1 cellular context compared by ENCODE assay signal in the genomic region with DNA sequence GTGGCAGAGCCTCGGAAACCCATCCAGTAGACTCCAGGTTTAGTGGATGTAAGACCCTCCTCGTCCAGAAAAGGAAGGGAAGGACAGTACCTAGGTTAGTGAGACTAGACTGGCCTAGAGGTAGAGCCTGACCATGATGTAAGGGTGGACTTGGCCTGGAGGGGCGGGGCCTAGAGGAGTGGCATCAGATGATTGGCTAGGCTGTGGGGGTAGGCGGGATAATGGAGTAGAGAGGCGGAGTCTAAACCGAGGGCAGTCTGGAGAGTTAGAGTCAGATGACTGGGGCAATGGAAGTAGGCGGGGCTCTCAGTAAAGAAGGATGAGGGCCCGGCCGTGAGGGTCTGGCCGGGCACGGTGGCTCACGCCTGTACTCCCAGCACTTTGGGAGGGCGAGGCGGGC.
A peak's percentile ranks its signal among the peaks of the same experiment; 100 is the strongest.
TF ChIP-seq lines count a peak whose summit lies in the region.

No MANE protein-coding gene starts in this region.

TF ChIP-seq in K562, 482 proteins besides CTCF, POLR2A, EP300 and RAD21 (continued from another document):
- TF ChIP-seq HIVEP1 (CRISPR knock-in tag; IDR thresholded peaks at IDR 0.05): 0 out of 2 replicates have a peak, but pooled peaks have one; percentile 27
- TF ChIP-seq, protein P1, sequence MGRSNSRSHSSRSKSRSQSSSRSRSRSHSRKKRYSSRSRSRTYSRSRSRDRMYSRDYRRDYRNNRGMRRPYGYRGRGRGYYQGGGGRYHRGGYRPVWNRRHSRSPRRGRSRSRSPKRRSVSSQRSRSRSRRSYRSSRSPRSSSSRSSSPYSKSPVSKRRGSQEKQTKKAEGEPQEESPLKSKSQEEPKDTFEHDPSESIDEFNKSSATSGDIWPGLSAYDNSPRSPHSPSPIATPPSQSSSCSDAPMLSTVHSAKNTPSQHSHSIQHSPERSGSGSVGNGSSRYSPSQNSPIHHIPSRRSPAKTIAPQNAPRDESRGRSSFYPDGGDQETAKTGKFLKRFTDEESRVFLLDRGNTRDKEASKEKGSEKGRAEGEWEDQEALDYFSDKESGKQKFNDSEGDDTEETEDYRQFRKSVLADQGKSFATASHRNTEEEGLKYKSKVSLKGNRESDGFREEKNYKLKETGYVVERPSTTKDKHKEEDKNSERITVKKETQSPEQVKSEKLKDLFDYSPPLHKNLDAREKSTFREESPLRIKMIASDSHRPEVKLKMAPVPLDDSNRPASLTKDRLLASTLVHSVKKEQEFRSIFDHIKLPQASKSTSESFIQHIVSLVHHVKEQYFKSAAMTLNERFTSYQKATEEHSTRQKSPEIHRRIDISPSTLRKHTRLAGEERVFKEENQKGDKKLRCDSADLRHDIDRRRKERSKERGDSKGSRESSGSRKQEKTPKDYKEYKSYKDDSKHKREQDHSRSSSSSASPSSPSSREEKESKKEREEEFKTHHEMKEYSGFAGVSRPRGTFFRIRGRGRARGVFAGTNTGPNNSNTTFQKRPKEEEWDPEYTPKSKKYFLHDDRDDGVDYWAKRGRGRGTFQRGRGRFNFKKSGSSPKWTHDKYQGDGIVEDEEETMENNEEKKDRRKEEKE (IDR thresholded peaks at IDR 0.05; ENCODE audit: borderline replicate concordance in 1 of 2, control insufficient read depth in 1 of 2, low read depth in 2 of 2, low read length in 1 of 2): no peak
- TF ChIP-seq ATF7 (IDR thresholded peaks at IDR 0.05): peak; percentile 49
- no peak for TF ChIP-seq SMAD4 (CRISPR knock-in tag; conservative IDR thresholded peaks at IDR 0.05)
- no peak for TF ChIP-seq ZNF354B (CRISPR knock-in tag; IDR thresholded peaks at IDR 0.05)
- TF ChIP-seq, protein P2, sequence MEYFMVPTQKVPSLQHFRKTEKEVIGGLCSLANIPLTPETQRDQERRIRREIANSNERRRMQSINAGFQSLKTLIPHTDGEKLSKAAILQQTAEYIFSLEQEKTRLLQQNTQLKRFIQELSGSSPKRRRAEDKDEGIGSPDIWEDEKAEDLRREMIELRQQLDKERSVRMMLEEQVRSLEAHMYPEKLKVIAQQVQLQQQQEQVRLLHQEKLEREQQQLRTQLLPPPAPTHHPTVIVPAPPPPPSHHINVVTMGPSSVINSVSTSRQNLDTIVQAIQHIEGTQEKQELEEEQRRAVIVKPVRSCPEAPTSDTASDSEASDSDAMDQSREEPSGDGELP (CRISPR knock-in tag; IDR thresholded peaks at IDR 0.05; ENCODE audit: borderline replicate concordance): peak; percentile 18; the same call in 1 of the 2 replicates
- TF ChIP-seq MTF1 (CRISPR knock-in tag; IDR thresholded peaks at IDR 0.05; ENCODE audit: borderline replicate concordance): no peak
- peak; percentile 16; the same call in 1 of the 2 replicates for TF ChIP-seq JUND (IDR thresholded peaks at IDR 0.05; ENCODE audit: borderline replicate concordance, low read depth, low read length)
- no peak for TF ChIP-seq JUND (tag; IDR thresholded peaks at IDR 0.05; ENCODE audit: borderline replicate concordance, low read depth, low read length)
- TF ChIP-seq ZNF583 (CRISPR knock-in tag; IDR thresholded peaks at IDR 0.05): no peak
- TF ChIP-seq, protein P3, sequence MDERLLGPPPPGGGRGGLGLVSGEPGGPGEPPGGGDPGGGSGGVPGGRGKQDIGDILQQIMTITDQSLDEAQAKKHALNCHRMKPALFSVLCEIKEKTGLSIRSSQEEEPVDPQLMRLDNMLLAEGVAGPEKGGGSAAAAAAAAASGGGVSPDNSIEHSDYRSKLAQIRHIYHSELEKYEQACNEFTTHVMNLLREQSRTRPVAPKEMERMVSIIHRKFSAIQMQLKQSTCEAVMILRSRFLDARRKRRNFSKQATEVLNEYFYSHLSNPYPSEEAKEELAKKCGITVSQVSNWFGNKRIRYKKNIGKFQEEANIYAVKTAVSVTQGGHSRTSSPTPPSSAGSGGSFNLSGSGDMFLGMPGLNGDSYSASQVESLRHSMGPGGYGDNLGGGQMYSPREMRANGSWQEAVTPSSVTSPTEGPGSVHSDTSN (CRISPR knock-in tag; IDR thresholded peaks at IDR 0.05; ENCODE audit: low read depth): no peak
- TF ChIP-seq, protein P3 (tag; conservative IDR thresholded peaks at IDR 0.05; ENCODE audit: low read depth): no peak
- TF ChIP-seq, protein P4, sequence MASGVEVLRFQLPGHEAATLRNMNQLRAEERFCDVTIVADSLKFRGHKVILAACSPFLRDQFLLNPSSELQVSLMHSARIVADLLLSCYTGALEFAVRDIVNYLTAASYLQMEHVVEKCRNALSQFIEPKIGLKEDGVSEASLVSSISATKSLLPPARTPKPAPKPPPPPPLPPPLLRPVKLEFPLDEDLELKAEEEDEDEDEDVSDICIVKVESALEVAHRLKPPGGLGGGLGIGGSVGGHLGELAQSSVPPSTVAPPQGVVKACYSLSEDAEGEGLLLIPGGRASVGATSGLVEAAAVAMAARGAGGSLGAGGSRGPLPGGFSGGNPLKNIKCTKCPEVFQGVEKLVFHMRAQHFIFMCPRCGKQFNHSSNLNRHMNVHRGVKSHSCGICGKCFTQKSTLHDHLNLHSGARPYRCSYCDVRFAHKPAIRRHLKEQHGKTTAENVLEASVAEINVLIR (CRISPR knock-in tag; IDR thresholded peaks at IDR 0.05): no peak
- no peak for TF ChIP-seq ZNF695 (CRISPR knock-in tag; IDR thresholded peaks at IDR 0.05)
- peak; percentile 35; the same call in 1 of the 2 replicates for TF ChIP-seq RAD51 (IDR thresholded peaks at IDR 0.05; ENCODE audit: borderline replicate concordance, low read depth)
- TF ChIP-seq, protein P5, sequence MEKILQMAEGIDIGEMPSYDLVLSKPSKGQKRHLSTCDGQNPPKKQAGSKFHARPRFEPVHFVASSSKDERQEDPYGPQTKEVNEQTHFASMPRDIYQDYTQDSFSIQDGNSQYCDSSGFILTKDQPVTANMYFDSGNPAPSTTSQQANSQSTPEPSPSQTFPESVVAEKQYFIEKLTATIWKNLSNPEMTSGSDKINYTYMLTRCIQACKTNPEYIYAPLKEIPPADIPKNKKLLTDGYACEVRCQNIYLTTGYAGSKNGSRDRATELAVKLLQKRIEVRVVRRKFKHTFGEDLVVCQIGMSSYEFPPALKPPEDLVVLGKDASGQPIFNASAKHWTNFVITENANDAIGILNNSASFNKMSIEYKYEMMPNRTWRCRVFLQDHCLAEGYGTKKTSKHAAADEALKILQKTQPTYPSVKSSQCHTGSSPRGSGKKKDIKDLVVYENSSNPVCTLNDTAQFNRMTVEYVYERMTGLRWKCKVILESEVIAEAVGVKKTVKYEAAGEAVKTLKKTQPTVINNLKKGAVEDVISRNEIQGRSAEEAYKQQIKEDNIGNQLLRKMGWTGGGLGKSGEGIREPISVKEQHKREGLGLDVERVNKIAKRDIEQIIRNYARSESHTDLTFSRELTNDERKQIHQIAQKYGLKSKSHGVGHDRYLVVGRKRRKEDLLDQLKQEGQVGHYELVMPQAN (IDR thresholded peaks at IDR 0.05; ENCODE audit: borderline replicate concordance): no peak
TF ChIP-seq in K562: peak in this region for 8.
